Comparison of ENCODE assay signal across 9 cellular contexts in genomic region chr5:3595102-3595961, GRCh38. TPM values are rescaled to one million over a fixed set of nuclear protein-coding genes. Genes with fewer than 3 reads are reported as not detected.
DNase-seq lines count a peak whose midpoint lies in the region; TF ChIP-seq lines count a peak whose summit lies in the region.
"Had no signal": no experiment of that assay in that cellular context is flagged by ENCODE, and none has a peak within 500 bp of the region (broad histone marks: within the 10 kb centered on the region; RNA-seq: fewer than 3 reads in every experiment).

Gene IRX1 (plus strand): TSS chr5:3595832. CDS start chr5:3596106, 274 bp downstream.

- peaks cover 19 to 35% (median 22%) of the 10 kb centered on the region in 3 donors for H3K27me3 Mint-ChIP-seq in immature natural killer cell (ENCODE audit: low read depth in 3 of 3)
- H3K27me3 Mint-ChIP-seq in activated CD4-positive, alpha-beta memory T cell treated with anti-CD3 and anti-CD28 coated beads for 36 hours, result peaks cover 55% of the 10 kb centered on the region

- peak within 1 kb of the TSS; percentile 17 for H3K27ac ChIP-seq in substantia nigra (ENCODE audit: low read depth, low read length, poor library complexity, severe bottlenecking)
- H3K27ac ChIP-seq: PC-9 had no signal

- no peak for TF ChIP-seq CTCF in astrocyte of the spinal cord (IDR thresholded peaks at IDR 0.05; ENCODE audit: low read depth, low read length)

- POLR2A ChIA-PET in activated CD4-positive, alpha-beta memory T cell treated with anti-CD3 and anti-CD28 coated beads for 36 hours (lab: Charles Lee), result no interaction called here

- CTCF ChIA-PET in activated CD4-positive, alpha-beta memory T cell treated with anti-CD3 and anti-CD28 coated beads for 36 hours (lab: Charles Lee), result no interaction called here

- intact Hi-C loops in activated CD4-positive, alpha-beta memory T cell treated with anti-CD3 and anti-CD28 coated beads for 36 hours (cut with micrococcal nuclease), result loop anchor here (10.0 kb wide), 1 partner anchor 1711 kb away; the partner anchor contains the start of gene IRX4

- peaks cover 5 to 13% of the 10 kb centered on the region in 2 donors for H3K4me1 Mint-ChIP-seq in immature natural killer cell
- peaks cover 5% of the 10 kb centered on the region for H3K4me1 Mint-ChIP-seq in activated CD4-positive, alpha-beta memory T cell treated with anti-CD3 and anti-CD28 coated beads for 36 hours (ENCODE audit: low read depth)

- peaks cover 0 to 12% (median 0%) of the 10 kb centered on the region in 6 donors for H3K9me3 Mint-ChIP-seq in immature natural killer cell
- H3K9me3 Mint-ChIP-seq in activated CD4-positive, alpha-beta memory T cell treated with anti-CD3 and anti-CD28 coated beads for 36 hours, result peaks cover 4% of the 10 kb centered on the region

- in situ Hi-C loops in astrocyte of the spinal cord (cut with HindIII; ENCODE audit: low sequenced_read_pairs), result no loop called here

- peak within 1 kb of the TSS; percentile 58 for H3K4me3 ChIP-seq in astrocyte of the spinal cord (ENCODE audit: low read depth, low read length)
- H3K4me3 ChIP-seq: PC-9 had no signal

- H3K27ac Mint-ChIP-seq in immature natural killer cell, result no peak within 1 kb of the TSS
- H3K27ac Mint-ChIP-seq in activated CD4-positive, alpha-beta memory T cell treated with anti-CD3 and anti-CD28 coated beads for 36 hours, result no peak within 1 kb of the TSS

- peak within 1 kb of the TSS in 3 of 5 donors; percentile 25 to 44 (median 26) for H3K4me3 Mint-ChIP-seq in immature natural killer cell
- no peak within 1 kb of the TSS for H3K4me3 Mint-ChIP-seq in activated CD4-positive, alpha-beta memory T cell treated with anti-CD3 and anti-CD28 coated beads for 36 hours

- H3K36me3 Mint-ChIP-seq in immature natural killer cell, result peaks cover 0 to 3% (median 0%) of the 10 kb centered on the region in 3 donors
- H3K36me3 Mint-ChIP-seq in activated CD4-positive, alpha-beta memory T cell treated with anti-CD3 and anti-CD28 coated beads for 36 hours, result peaks cover 9% of the 10 kb centered on the region

- DNase-seq in NCI-H2227 (lab: John Stamatoyannopoulos, UW; ENCODE audit: unreplicated experiment) (peak; percentile 4), NCI-H2227 treated with DMSO at 0.1 percent for 48 hours (lab: John Stamatoyannopoulos, UW) (no peak), astrocyte of the spinal cord (ENCODE audit: low read depth, low spot score) (peak; percentile 56), immature natural killer cell (no peak), substantia nigra (lab: John Stamatoyannopoulos, UW) (peak in 35 of 49 donors; percentile 15 to 77 (median 54)), LoVo (ENCODE audit: low spot score) (no peak)
- no peak for DNase-seq in activated CD4-positive, alpha-beta memory T cell treated with anti-CD3 and anti-CD28 coated beads for 36 hours
- no peak for DNase-seq in activated naive CD4-positive, alpha-beta T cell (lab: John Stamatoyannopoulos, UW)
- DNase-seq: PC-9 had no signal

RNA-seq across cellular contexts. Expression of gene IRX1, which starts in this region (rescaled TPM):
- not detected for polyA plus RNA-seq in immature natural killer cell
- not detected for total RNA-seq in activated CD4-positive, alpha-beta memory T cell treated with anti-CD3 and anti-CD28 coated beads for 36 hours
- total RNA-seq: PC-9 had no signal

Comparison
In these comparisons a context has a peak if more than half of its experiments do, and no peak if none do; other contexts are left out.
1. DNase-seq: peak in NCI-H2227 (single experiment), astrocyte of the spinal cord (single experiment) and substantia nigra (35 of 49); none in NCI-H2227 treated with DMSO at 0.1 percent for 48 hours (single experiment), immature natural killer cell (0 of 3), LoVo (single experiment), activated CD4-positive, alpha-beta memory T cell treated with anti-CD3 and anti-CD28 coated beads for 36 hours (single experiment) and activated naive CD4-positive, alpha-beta T cell (0 of 4).